3 cellular contexts compared by ENCODE assay signal in the genomic region with DNA sequence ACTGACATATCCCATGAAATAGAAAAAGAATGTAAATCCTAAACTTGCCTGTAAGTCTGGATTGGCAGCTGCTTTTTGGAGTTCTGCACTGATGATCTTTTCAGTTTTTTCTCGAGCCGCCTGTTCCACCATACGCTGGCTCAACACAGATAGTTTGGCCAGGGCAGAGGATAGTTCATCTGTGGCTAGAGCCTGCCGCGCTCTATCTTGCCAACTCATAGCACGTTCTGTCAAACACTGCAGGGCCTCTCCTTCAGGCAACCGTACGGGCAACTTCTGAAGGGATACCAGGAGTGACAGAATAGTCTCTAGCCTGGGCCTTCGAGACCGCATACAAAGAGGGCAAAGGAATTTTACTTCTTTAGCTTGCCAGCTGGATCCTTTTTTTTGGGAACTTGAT.
TF ChIP-seq lines count a peak whose summit lies in the region.

No MANE protein-coding gene starts in this region.

TF ChIP-seq in IMR-90, 13 proteins besides CTCF, POLR2A, EP300 and RAD21:
- TF ChIP-seq CHD1 (IDR thresholded peaks at IDR 0.05; ENCODE audit: low read depth, low read length) (no peak), MAFK (IDR thresholded peaks at IDR 0.05; ENCODE audit: low read depth, low read length) (no peak), SMC3 (IDR thresholded peaks at IDR 0.05; ENCODE audit: low read depth, low read length) (no peak), ELK1 (IDR thresholded peaks at IDR 0.05; ENCODE audit: borderline replicate concordance, low read depth, low read length) (no peak), CEBPB (IDR thresholded peaks at IDR 0.05; ENCODE audit: low read depth, low read length) (no peak), RCOR1 (IDR thresholded peaks at IDR 0.05; ENCODE audit: insufficient replicate concordance, low read length) (no peak), BHLHE40 (IDR thresholded peaks at IDR 0.05; ENCODE audit: low read depth, low read length) (no peak), MAZ (IDR thresholded peaks at IDR 0.05; ENCODE audit: borderline replicate concordance, low read depth, low read length) (no peak), FOS (IDR thresholded peaks at IDR 0.05; ENCODE audit: low read depth, low read length) (no peak), NFE2L2 (IDR thresholded peaks at IDR 0.05; ENCODE audit: low read depth, low read length) (no peak), RFX5 (IDR thresholded peaks at IDR 0.05; ENCODE audit: low read depth, low read length) (no peak), MXI1 (IDR thresholded peaks at IDR 0.05; ENCODE audit: borderline replicate concordance, low read depth, low read length) (no peak)
- TF ChIP-seq, protein P1, sequence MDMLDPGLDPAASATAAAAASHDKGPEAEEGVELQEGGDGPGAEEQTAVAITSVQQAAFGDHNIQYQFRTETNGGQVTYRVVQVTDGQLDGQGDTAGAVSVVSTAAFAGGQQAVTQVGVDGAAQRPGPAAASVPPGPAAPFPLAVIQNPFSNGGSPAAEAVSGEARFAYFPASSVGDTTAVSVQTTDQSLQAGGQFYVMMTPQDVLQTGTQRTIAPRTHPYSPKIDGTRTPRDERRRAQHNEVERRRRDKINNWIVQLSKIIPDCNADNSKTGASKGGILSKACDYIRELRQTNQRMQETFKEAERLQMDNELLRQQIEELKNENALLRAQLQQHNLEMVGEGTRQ (IDR thresholded peaks at IDR 0.05; ENCODE audit: low read depth, low read length): no peak

TF ChIP-seq in GM12878, 131 proteins besides CTCF, POLR2A, EP300 and RAD21 (continues in another document):
- TF ChIP-seq ATF2 (IDR thresholded peaks at IDR 0.05; ENCODE audit: low read length) (no peak), NR2C2 (IDR thresholded peaks at IDR 0.05; ENCODE audit: borderline replicate concordance, control insufficient read depth, insufficient read length, low read depth) (no peak), REST (IDR thresholded peaks at IDR 0.05; ENCODE audit: low read depth, low read length) (no peak), HDAC6 (IDR thresholded peaks at IDR 0.05; ENCODE audit: unreplicated experiment) (no peak), ZBTB40 (IDR thresholded peaks at IDR 0.05; ENCODE audit: borderline replicate concordance) (no peak), MYC (IDR thresholded peaks at IDR 0.05; ENCODE audit: insufficient read depth, insufficient read length, insufficient replicate concordance, low read length, severe bottlenecking) (no peak)
- TF ChIP-seq, protein P2, sequence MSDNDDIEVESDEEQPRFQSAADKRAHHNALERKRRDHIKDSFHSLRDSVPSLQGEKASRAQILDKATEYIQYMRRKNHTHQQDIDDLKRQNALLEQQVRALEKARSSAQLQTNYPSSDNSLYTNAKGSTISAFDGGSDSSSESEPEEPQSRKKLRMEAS (IDR thresholded peaks at IDR 0.05; ENCODE audit: low read depth, low read length): no peak

TF ChIP-seq in endothelial cell of umbilical vein, 7 proteins besides CTCF, POLR2A, EP300 and RAD21:
- no peak for TF ChIP-seq GATA2 (IDR thresholded peaks at IDR 0.05; ENCODE audit: insufficient read depth, insufficient read length, low read depth, low read length)
- TF ChIP-seq FOS (IDR thresholded peaks at IDR 0.05; ENCODE audit: borderline replicate concordance, insufficient read depth, low read length): no peak
- TF ChIP-seq, protein P2 (IDR thresholded peaks at IDR 0.05; ENCODE audit: insufficient read depth, insufficient read length): no peak
- no peak for TF ChIP-seq MYC (IDR thresholded peaks at IDR 0.05; ENCODE audit: low read depth, low read length)
- TF ChIP-seq POLR2AphosphoS5 (IDR thresholded peaks at IDR 0.05; ENCODE audit: insufficient read depth, low read depth, low read length): no peak
